In genomic region chr6:16420332-16420714, GRCh38 we compare ENCODE assay signal across 10 cellular contexts.
DNase-seq lines count a peak whose midpoint lies in the region; ATAC-seq and TF ChIP-seq lines count a peak whose summit lies in the region.
"Had no signal": no experiment of that assay in that cellular context is flagged by ENCODE, and none has a peak within 500 bp of the region (broad histone marks: within the 10 kb centered on the region; RNA-seq: fewer than 3 reads in every experiment).

No MANE protein-coding gene starts in this region.

- ATAC-seq in GM18909 (IDR thresholded peaks at IDR 0.05; ENCODE audit: poor library complexity, unreplicated experiment) = peak; percentile 22
- ATAC-seq in HG02852 (IDR thresholded peaks at IDR 0.05; ENCODE audit: unreplicated experiment) = peak; percentile 6
- peak; percentile 2 for ATAC-seq in naive thymus-derived CD4-positive, alpha-beta T cell
- no peak for ATAC-seq in body of pancreas

- H3K27ac ChIP-seq in naive thymus-derived CD4-positive, alpha-beta T cell (ENCODE audit: low read depth, low read length) = peak overlapping the region; percentile 70
- H3K27ac ChIP-seq in endodermal cell (ENCODE audit: low read depth, low read length) = no peak overlapping the region
- no peak overlapping the region for H3K27ac ChIP-seq in mesendoderm (ENCODE audit: low read depth, low read length)
- no peak overlapping the region for H3K27ac ChIP-seq in SK-N-SH (ENCODE audit: low read depth in 2 of 2, low read length in 1 of 2)
- H3K27ac ChIP-seq in body of pancreas = peak overlapping the region in 2 of 4 donors; percentile 29 to 44

- H3K4ac ChIP-seq in mesendoderm (ENCODE audit: low read depth, low read length) = no peak overlapping the region

- H3K27ac Mint-ChIP-seq in T-helper 1 cell treated with Interleukin-12 subunit alpha and Interleukin-12 subunit beta and Interleukin-4 antibody, amounts not matched to agents 30 μg/mL and 1 μg/mL, for 36 hours = peak overlapping the region; percentile 99
- peak overlapping the region; percentile 72 to 99 (median 92) for H3K27ac Mint-ChIP-seq in naive thymus-derived CD4-positive, alpha-beta T cell
- H3K27ac Mint-ChIP-seq in endodermal cell = no peak overlapping the region
- H3K27ac Mint-ChIP-seq: type B pancreatic cell had no signal

- H3K79me1 ChIP-seq in mesendoderm (ENCODE audit: low read length) = no peaks in the 10 kb centered on the region

- no peak overlapping the region for H3K18ac ChIP-seq in mesendoderm (ENCODE audit: low read length)

- H3K36me3 Mint-ChIP-seq in T-helper 1 cell treated with Interleukin-12 subunit alpha and Interleukin-12 subunit beta and Interleukin-4 antibody, amounts not matched to agents 30 μg/mL and 1 μg/mL, for 36 hours (ENCODE audit: low read depth) = peaks cover 19% of the 10 kb centered on the region
- H3K36me3 Mint-ChIP-seq in naive thymus-derived CD4-positive, alpha-beta T cell = peaks cover 0 to 10% (median 0%) of the 10 kb centered on the region in 5 donors
- no peaks in the 10 kb centered on the region for H3K36me3 Mint-ChIP-seq in endodermal cell (ENCODE audit: low read depth)
- H3K36me3 Mint-ChIP-seq: type B pancreatic cell had no signal

- no peak for TF ChIP-seq POLR2A in body of pancreas (IDR thresholded peaks at IDR 0.05)

- no peak for TF ChIP-seq RAD21 in SK-N-SH (IDR thresholded peaks at IDR 0.05; ENCODE audit: low read length)

- no peaks in the 10 kb centered on the region for H3K9me3 ChIP-seq in naive thymus-derived CD4-positive, alpha-beta T cell (ENCODE audit: control insufficient read depth in 2 of 3, low read length in 3 of 3)
- no peaks in the 10 kb centered on the region for H3K9me3 ChIP-seq in endodermal cell (ENCODE audit: control insufficient read depth, low read length)
- no peaks in the 10 kb centered on the region for H3K9me3 ChIP-seq in SK-N-SH
- no peaks in the 10 kb centered on the region for H3K9me3 ChIP-seq in body of pancreas

- H3K4me1 ChIP-seq in naive thymus-derived CD4-positive, alpha-beta T cell (ENCODE audit: control insufficient read depth in 2 of 2, insufficient read depth in 2 of 2, low read length in 2 of 2) = peaks cover 16 to 31% of the 10 kb centered on the region in 2 donors
- H3K4me1 ChIP-seq in endodermal cell (ENCODE audit: control insufficient read depth, insufficient read depth, low read length) (peaks cover 2% of the 10 kb centered on the region), mesendoderm (ENCODE audit: control insufficient read depth, low read depth, low read length) (peaks cover 3% of the 10 kb centered on the region), SK-N-SH (ENCODE audit: control insufficient read depth in 1 of 2, insufficient read depth in 2 of 2, low read depth in 1 of 2, low read length in 1 of 2) (peaks cover 0 to 10% of the 10 kb centered on the region in 2 experiments; a peak in 1 of 4 replicates), body of pancreas (peaks cover 29% of the 10 kb centered on the region)

- H2BK15ac ChIP-seq in mesendoderm (replicated peaks; ENCODE audit: low read depth) = no peak overlapping the region

- H3K27me3 ChIP-seq in naive thymus-derived CD4-positive, alpha-beta T cell (ENCODE audit: control insufficient read depth in 2 of 2, insufficient read depth in 2 of 2, low read length in 2 of 2) = no peaks in the 10 kb centered on the region
- no peaks in the 10 kb centered on the region for H3K27me3 ChIP-seq in endodermal cell (ENCODE audit: control insufficient read depth, insufficient read depth, low read length, poor library complexity, severe bottlenecking)
- H3K27me3 ChIP-seq in mesendoderm (ENCODE audit: insufficient read depth, low read length, poor library complexity) = no peaks in the 10 kb centered on the region
- H3K27me3 ChIP-seq in SK-N-SH (ENCODE audit: insufficient read depth) = no peaks in the 10 kb centered on the region
- no peaks in the 10 kb centered on the region for H3K27me3 ChIP-seq in body of pancreas

- H3K4me2 ChIP-seq in mesendoderm (ENCODE audit: low read length) (no peak overlapping the region), SK-N-SH (no peak overlapping the region)

- H3K4me3 Mint-ChIP-seq in T-helper 1 cell treated with Interleukin-12 subunit alpha and Interleukin-12 subunit beta and Interleukin-4 antibody, amounts not matched to agents 30 μg/mL and 1 μg/mL, for 36 hours = peak overlapping the region; percentile 73
- peak overlapping the region in 9 of 10 donors; percentile 2 to 84 (median 69) for H3K4me3 Mint-ChIP-seq in naive thymus-derived CD4-positive, alpha-beta T cell
- no peak overlapping the region for H3K4me3 Mint-ChIP-seq in endodermal cell
- H3K4me3 Mint-ChIP-seq: type B pancreatic cell had no signal

- WGBS in endodermal cell (ENCODE audit: insufficient coverage in 1 of 2, insufficient read length in 1 of 2), 2 experiments = 100% methylated on average over 2 of the region's 2 CpGs; no CpG with 5 or more reads in 1 of the 2 experiments
- WGBS in mesendoderm (ENCODE audit: extremely low coverage, insufficient coverage, low lambda C conversion rate) = no CpG with 5 or more reads among the region's 2 CpGs
- 91% methylated on average over 2 of the region's 2 CpGs for WGBS in SK-N-SH (ENCODE audit: low lambda C conversion rate)
- 76 to 89% methylated on average over 2 of the region's 2 CpGs for WGBS in body of pancreas, 2 donors

- CTCF ChIA-PET in naive thymus-derived CD4-positive, alpha-beta T cell (lab: Charles Lee) = interaction anchor here (0.6 kb wide), 1 partner anchor 10 kb away, joined by 3 read pairs; no protein-coding TSS in a partner anchor
- CTCF ChIA-PET in SK-N-SH (lab: Yijun Ruan, JAX) = interaction anchor here (1.3 to 2.7 kb wide), 2 partner anchors 11 to 88 kb away, joined by 9 to 21 read pairs; no protein-coding TSS in a partner anchor

- POLR2A ChIA-PET in naive thymus-derived CD4-positive, alpha-beta T cell (lab: Charles Lee) = no interaction called here
- POLR2A ChIA-PET in SK-N-SH (lab: Yijun Ruan, JAX) = no interaction called here

- TF ChIP-seq EP300 in SK-N-SH (IDR thresholded peaks at IDR 0.05; ENCODE audit: borderline replicate concordance in 1 of 2, low read depth in 1 of 2, low read length in 1 of 2) = no peak

- H4K8ac ChIP-seq in mesendoderm (ENCODE audit: low read depth, low read length) = no peak overlapping the region

- no peak overlapping the region for H2AK5ac ChIP-seq in mesendoderm (ENCODE audit: low read length)

- no peak for DNase-seq in naive thymus-derived CD4-positive, alpha-beta T cell
- DNase-seq in endodermal cell (no peak), mesendoderm (no peak), SK-N-SH (no peak), body of pancreas (no peak)
- DNase-seq: activated CD8-positive, alpha-beta memory T cell treated with anti-CD3 and anti-CD28 coated beads, Interleukin-2, amount 50 U/mL, for 4 hours had no signal

- H4K5ac ChIP-seq in mesendoderm (ENCODE audit: low read length) = no peak overlapping the region

- intact Hi-C loops in naive thymus-derived CD4-positive, alpha-beta T cell (cut with micrococcal nuclease) = loop anchor here (2.0 to 5.0 kb wide), 4 partner anchors 62 to 232 kb away; no protein-coding TSS in a partner anchor
- intact Hi-C loops in body of pancreas (cut with DNase I) = no loop called here

- no peaks in the 10 kb centered on the region for H3K9me3 Mint-ChIP-seq in T-helper 1 cell treated with Interleukin-12 subunit alpha and Interleukin-12 subunit beta and Interleukin-4 antibody, amounts not matched to agents 30 μg/mL and 1 μg/mL, for 36 hours
- no peaks in the 10 kb centered on the region for H3K9me3 Mint-ChIP-seq in naive thymus-derived CD4-positive, alpha-beta T cell
- no peaks in the 10 kb centered on the region for H3K9me3 Mint-ChIP-seq in endodermal cell
- H3K9me3 Mint-ChIP-seq: type B pancreatic cell had no signal

- no peaks in the 10 kb centered on the region for H3K9me2 ChIP-seq in SK-N-SH

- H2AFZ ChIP-seq in SK-N-SH (ENCODE audit: low read depth) = no peak overlapping the region

- H3K9ac ChIP-seq in endodermal cell (ENCODE audit: extremely low read depth, low read length, poor library complexity, severe bottlenecking) = no peak overlapping the region
- H3K9ac ChIP-seq in mesendoderm (ENCODE audit: low read length) = no peak overlapping the region
- H3K9ac ChIP-seq in SK-N-SH = no peak overlapping the region

- H3K27me3 Mint-ChIP-seq in T-helper 1 cell treated with Interleukin-12 subunit alpha and Interleukin-12 subunit beta and Interleukin-4 antibody, amounts not matched to agents 30 μg/mL and 1 μg/mL, for 36 hours (ENCODE audit: low read depth) = no peaks in the 10 kb centered on the region
- H3K27me3 Mint-ChIP-seq in naive thymus-derived CD4-positive, alpha-beta T cell = no peaks in the 10 kb centered on the region
- H3K27me3 Mint-ChIP-seq in endodermal cell (ENCODE audit: insufficient read depth) = no peaks in the 10 kb centered on the region
- H3K27me3 Mint-ChIP-seq: type B pancreatic cell had no signal

- H3K36me3 ChIP-seq in naive thymus-derived CD4-positive, alpha-beta T cell (ENCODE audit: control insufficient read depth in 2 of 3, insufficient read depth in 3 of 3, low read length in 3 of 3) = no peaks in the 10 kb centered on the region
- no peaks in the 10 kb centered on the region for H3K36me3 ChIP-seq in endodermal cell (ENCODE audit: control insufficient read depth, insufficient read depth, low read length)
- no peaks in the 10 kb centered on the region for H3K36me3 ChIP-seq in mesendoderm (ENCODE audit: control insufficient read depth, insufficient read depth, low read length)
- no peaks in the 10 kb centered on the region for H3K36me3 ChIP-seq in SK-N-SH (replicated peaks in 1 of 2; ENCODE audit: control insufficient read depth in 1 of 2, insufficient read depth in 2 of 2, low read length in 1 of 2)
- H3K36me3 ChIP-seq in body of pancreas (replicated peaks in 1 of 2; ENCODE audit: insufficient read depth in 1 of 2, low read depth in 2 of 2) = no peaks in the 10 kb centered on the region

- H3K4me1 Mint-ChIP-seq in T-helper 1 cell treated with Interleukin-12 subunit alpha and Interleukin-12 subunit beta and Interleukin-4 antibody, amounts not matched to agents 30 μg/mL and 1 μg/mL, for 36 hours (ENCODE audit: low read depth) = peaks cover 50% of the 10 kb centered on the region
- H3K4me1 Mint-ChIP-seq in naive thymus-derived CD4-positive, alpha-beta T cell = peaks cover 16 to 56% (median 37%) of the 10 kb centered on the region in 7 donors
- peaks cover 14% of the 10 kb centered on the region for H3K4me1 Mint-ChIP-seq in endodermal cell

- TF ChIP-seq CTCF in endodermal cell (conservative IDR thresholded peaks at IDR 0.05) (no peak), SK-N-SH (IDR thresholded peaks at IDR 0.05) (no peak), body of pancreas (IDR thresholded peaks at IDR 0.05) (no peak)

- H2BK120ac ChIP-seq in mesendoderm (ENCODE audit: low read depth, low read length) = no peak overlapping the region

- no peak overlapping the region for H3K4me3 ChIP-seq in naive thymus-derived CD4-positive, alpha-beta T cell (ENCODE audit: low read length)
- H3K4me3 ChIP-seq in endodermal cell (ENCODE audit: low read length) (no peak overlapping the region), mesendoderm (ENCODE audit: low read length) (no peak overlapping the region), SK-N-SH (ENCODE audit: low read depth in 2 of 2, low read length in 1 of 2) (no peak overlapping the region), body of pancreas (no peak overlapping the region)

- H4K20me1 ChIP-seq in SK-N-SH (ENCODE audit: insufficient read depth) = no peaks in the 10 kb centered on the region

- H3K23ac ChIP-seq in mesendoderm (ENCODE audit: low read length) = no peak overlapping the region

- H3K79me2 ChIP-seq in mesendoderm (ENCODE audit: control insufficient read depth, insufficient read depth, low read length) = no peaks in the 10 kb centered on the region
- no peaks in the 10 kb centered on the region for H3K79me2 ChIP-seq in SK-N-SH (ENCODE audit: insufficient read depth)

- no peak overlapping the region for H2BK5ac ChIP-seq in mesendoderm (ENCODE audit: low read length)

- no peak overlapping the region for H3K56ac ChIP-seq in mesendoderm (ENCODE audit: low read length)

- H3F3A ChIP-seq in SK-N-SH (replicated peaks; ENCODE audit: insufficient read depth) = no peaks in the 10 kb centered on the region
